ENCODE assay signal across 8 cellular contexts in the genomic region with DNA sequence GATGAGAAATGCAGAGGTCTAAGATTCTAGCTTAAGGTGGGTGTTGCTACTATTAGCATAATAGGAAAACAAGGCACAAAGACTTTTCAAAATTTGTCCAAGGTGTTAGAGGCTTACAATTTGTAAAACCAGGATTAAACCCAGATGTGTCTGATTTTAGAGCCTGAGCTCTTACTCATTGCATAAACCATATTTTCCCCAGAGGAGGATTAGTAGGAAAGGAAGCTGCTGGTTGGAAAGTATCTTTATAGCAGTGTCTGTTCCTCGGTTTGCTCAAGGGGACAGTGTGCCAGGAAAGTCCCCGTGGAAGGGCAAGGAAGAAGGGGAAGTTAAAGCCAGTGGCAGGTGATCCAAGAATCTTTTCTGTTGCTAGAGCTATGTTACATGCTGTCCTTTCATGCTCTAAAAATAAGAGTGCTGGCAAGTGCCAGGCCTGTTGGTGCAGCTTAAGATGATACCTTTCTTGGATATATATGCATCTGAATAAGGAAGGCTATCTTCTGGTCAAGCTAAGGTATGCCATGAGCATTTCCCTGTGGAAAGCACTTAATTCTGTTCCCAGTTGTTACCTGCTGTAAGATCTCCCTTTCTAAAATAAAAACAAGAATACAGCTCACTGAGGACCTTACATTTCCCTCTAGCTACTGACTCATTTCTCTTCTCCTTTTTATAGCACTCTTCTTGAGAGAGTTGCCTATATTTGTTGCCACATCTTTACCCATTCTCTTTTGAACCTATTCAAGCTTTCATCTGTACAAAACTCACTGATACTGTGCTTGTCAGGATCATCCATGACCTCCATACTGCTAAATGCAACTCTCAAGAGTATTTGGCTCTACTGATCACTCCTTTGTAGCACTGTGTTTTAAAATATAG. TPM values are rescaled to one million over a fixed set of nuclear protein-coding genes. Genes with fewer than 3 reads are reported as not detected.
DNase-seq lines count a peak whose midpoint lies in the region; ATAC-seq and TF ChIP-seq lines count a peak whose summit lies in the region.

No MANE protein-coding gene starts in this region.

- TF ChIP-seq CTCF in GM13976 (IDR thresholded peaks at IDR 0.05; ENCODE audit: borderline replicate concordance, control extremely low read depth, extremely low read depth, insufficient read depth, missing control alignments), result no peak
- no peak for TF ChIP-seq CTCF in foreskin keratinocyte (conservative IDR thresholded peaks at IDR 0.05)

- ATAC-seq in GM21390 (IDR thresholded peaks at IDR 0.05; ENCODE audit: unreplicated experiment), result peak; percentile 65
- ATAC-seq in HG03432 (IDR thresholded peaks at IDR 0.05; ENCODE audit: unreplicated experiment), result peak; percentile 76
- ATAC-seq in foreskin keratinocyte, result peak; percentile 29
- no peak for ATAC-seq in HG03039 (IDR thresholded peaks at IDR 0.05; ENCODE audit: unreplicated experiment)

- H3K27me3 ChIP-seq in foreskin keratinocyte, result no peaks in the 10 kb centered on the region

- H3K27ac ChIP-seq in foreskin keratinocyte, result no peak overlapping the region

- in situ Hi-C loops in GM13976 (cut with MboI; ENCODE audit: low sequenced_read_pairs, unreplicated experiment), result no loop called here

- DNase-seq in GM13976 (ENCODE audit: low spot score), result peak; percentile 54
- no peak for DNase-seq in foreskin keratinocyte
- no peak for DNase-seq in NCI-H446 (lab: John Stamatoyannopoulos, UW)
- DNase-seq in NCI-H345 treated with DMSO at 0.1 percent for 48 hours (lab: John Stamatoyannopoulos, UW; ENCODE audit: unreplicated experiment), result no peak
- no peak for DNase-seq in kidney glomerular epithelial cell (lab: John Stamatoyannopoulos, UW)

- peaks cover 12% of the 10 kb centered on the region for H3K4me1 ChIP-seq in foreskin keratinocyte

RNA-seq across cellular contexts. Expression of a gene that starts 8.0 kb away (rescaled TPM):
- 21.9 and 22.9 TPM in 2 replicates for total RNA-seq in foreskin keratinocyte
- polyA plus RNA-seq in foreskin keratinocyte, result 9.2 and 10.8 TPM in 2 replicates
